1 cellular context compared by ENCODE assay signal in the genomic region with DNA sequence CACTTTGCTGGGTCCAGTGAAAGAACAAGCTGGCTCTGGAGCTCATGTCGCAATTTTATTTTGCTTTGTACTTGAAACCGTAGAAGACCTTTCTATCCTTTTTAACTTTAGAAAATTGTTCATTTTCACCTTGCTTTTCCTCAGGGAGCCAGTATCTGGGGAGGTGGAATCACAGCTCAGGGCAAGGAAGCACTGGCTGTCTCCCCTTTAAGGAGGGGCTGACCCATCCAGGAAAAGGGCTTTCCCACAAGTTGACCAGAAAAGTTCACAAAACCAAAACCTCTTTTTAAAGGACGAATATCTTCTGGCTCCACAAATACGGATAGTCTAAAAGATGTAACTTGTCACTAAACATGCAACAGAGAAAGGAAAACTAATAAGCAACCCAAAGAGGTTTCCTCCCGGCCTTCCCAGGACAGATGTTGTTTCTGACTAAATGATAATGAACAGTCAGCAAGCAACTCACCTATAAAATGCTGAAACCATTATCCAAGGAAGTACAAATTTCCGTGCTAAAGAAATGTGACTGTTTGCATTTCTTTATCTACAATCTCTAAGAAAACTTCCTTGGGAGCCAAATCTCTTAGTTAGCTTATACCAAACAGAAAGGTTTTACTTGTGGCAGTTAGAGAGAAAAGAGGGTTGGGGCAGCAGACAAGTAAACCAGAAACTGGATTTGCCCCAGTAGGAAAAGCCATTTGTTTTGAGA.
TF ChIP-seq lines count a peak whose summit lies in the region.

No MANE protein-coding gene starts in this region.

TF ChIP-seq in WTC11, 78 proteins besides CTCF, POLR2A, EP300 and RAD21 (continued from another document):
- TF ChIP-seq, protein P1, sequence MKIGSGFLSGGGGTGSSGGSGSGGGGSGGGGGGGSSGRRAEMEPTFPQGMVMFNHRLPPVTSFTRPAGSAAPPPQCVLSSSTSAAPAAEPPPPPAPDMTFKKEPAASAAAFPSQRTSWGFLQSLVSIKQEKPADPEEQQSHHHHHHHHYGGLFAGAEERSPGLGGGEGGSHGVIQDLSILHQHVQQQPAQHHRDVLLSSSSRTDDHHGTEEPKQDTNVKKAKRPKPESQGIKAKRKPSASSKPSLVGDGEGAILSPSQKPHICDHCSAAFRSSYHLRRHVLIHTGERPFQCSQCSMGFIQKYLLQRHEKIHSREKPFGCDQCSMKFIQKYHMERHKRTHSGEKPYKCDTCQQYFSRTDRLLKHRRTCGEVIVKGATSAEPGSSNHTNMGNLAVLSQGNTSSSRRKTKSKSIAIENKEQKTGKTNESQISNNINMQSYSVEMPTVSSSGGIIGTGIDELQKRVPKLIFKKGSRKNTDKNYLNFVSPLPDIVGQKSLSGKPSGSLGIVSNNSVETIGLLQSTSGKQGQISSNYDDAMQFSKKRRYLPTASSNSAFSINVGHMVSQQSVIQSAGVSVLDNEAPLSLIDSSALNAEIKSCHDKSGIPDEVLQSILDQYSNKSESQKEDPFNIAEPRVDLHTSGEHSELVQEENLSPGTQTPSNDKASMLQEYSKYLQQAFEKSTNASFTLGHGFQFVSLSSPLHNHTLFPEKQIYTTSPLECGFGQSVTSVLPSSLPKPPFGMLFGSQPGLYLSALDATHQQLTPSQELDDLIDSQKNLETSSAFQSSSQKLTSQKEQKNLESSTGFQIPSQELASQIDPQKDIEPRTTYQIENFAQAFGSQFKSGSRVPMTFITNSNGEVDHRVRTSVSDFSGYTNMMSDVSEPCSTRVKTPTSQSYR (CRISPR knock-in tag; IDR thresholded peaks at IDR 0.05) = no peak
